ENCODE assay signal across 1 cellular context in genomic region chr1:213015099-213016050, GRCh38.
TF ChIP-seq lines count a peak whose summit lies in the region.

ANGEL2 (minus strand) TSS chr1:213015867; CDS start chr1:213015671, 196 bp downstream.

TF ChIP-seq in HEK293, 187 proteins besides CTCF, POLR2A, EP300 and RAD21 (continued from another document and continues in another):
- TF ChIP-seq ZSCAN4 (tag by site-specific recombination; IDR thresholded peaks at IDR 0.05): no peak
- no peak for TF ChIP-seq ZNF791 (tag by site-specific recombination; IDR thresholded peaks at IDR 0.05)
- no peak; the same call in 1 of the 2 replicates for TF ChIP-seq ZNF391 (tag by site-specific recombination; IDR thresholded peaks at IDR 0.05; ENCODE audit: borderline replicate concordance, low read depth)
- TF ChIP-seq ZNF274 (IDR thresholded peaks at IDR 0.05; ENCODE audit: low read length): no peak
- no peak for TF ChIP-seq ZNF274 (tag by site-specific recombination; IDR thresholded peaks at IDR 0.05; ENCODE audit: borderline replicate concordance)
- no peak for TF ChIP-seq ZNF654 (tag by site-specific recombination; IDR thresholded peaks at IDR 0.05; ENCODE audit: low read depth)
- TF ChIP-seq ZNF544 (tag by site-specific recombination; IDR thresholded peaks at IDR 0.05): no peak
- TF ChIP-seq ZNF843 (tag by site-specific recombination; IDR thresholded peaks at IDR 0.05): no peak
- TF ChIP-seq ZNF169 (tag by site-specific recombination; IDR thresholded peaks at IDR 0.05): no peak
- no peak for TF ChIP-seq MZF1 (tag by site-specific recombination; IDR thresholded peaks at IDR 0.05; ENCODE audit: borderline replicate concordance)
- peak; percentile 80 for TF ChIP-seq PRDM10 (tag by site-specific recombination; IDR thresholded peaks at IDR 0.05)
- TF ChIP-seq ZNF184 (tag by site-specific recombination; IDR thresholded peaks at IDR 0.05): no peak
- TF ChIP-seq IKZF3 (tag by site-specific recombination; IDR thresholded peaks at IDR 0.05): peak; percentile 47; the same call in 1 of the 2 replicates
- TF ChIP-seq ZBTB26 (tag by site-specific recombination; optimal IDR thresholded peaks at IDR 0.05): peak; percentile 66
- TF ChIP-seq ZNF19 (tag by site-specific recombination; IDR thresholded peaks at IDR 0.05; ENCODE audit: low read depth): no peak
- peak; percentile 61; the same call in 1 of the 2 replicates for TF ChIP-seq ZNF398 (tag by site-specific recombination; IDR thresholded peaks at IDR 0.05)
- TF ChIP-seq ZNF610 (tag by site-specific recombination; IDR thresholded peaks at IDR 0.05; ENCODE audit: borderline replicate concordance): 0 out of 2 replicates have a peak, but pooled peaks have one; percentile 16
- TF ChIP-seq PRDM2 (tag by site-specific recombination; IDR thresholded peaks at IDR 0.05; ENCODE audit: borderline replicate concordance): no peak
- no peak for TF ChIP-seq ZNF223 (tag by site-specific recombination; IDR thresholded peaks at IDR 0.05)
- no peak for TF ChIP-seq ZNF155 (tag by site-specific recombination; IDR thresholded peaks at IDR 0.05)
- TF ChIP-seq ZNF133 (tag by site-specific recombination; IDR thresholded peaks at IDR 0.05): no peak
- peak; percentile 42 for TF ChIP-seq KLF9 (tag by site-specific recombination; IDR thresholded peaks at IDR 0.05; ENCODE audit: low read depth)
- TF ChIP-seq ZBTB48 (tag by site-specific recombination; IDR thresholded peaks at IDR 0.05): peak; percentile 98
- TF ChIP-seq HOXA7 (CRISPR knock-in tag; IDR thresholded peaks at IDR 0.05; ENCODE audit: borderline replicate concordance): no peak
- TF ChIP-seq ZNF433 (tag by site-specific recombination; IDR thresholded peaks at IDR 0.05; ENCODE audit: low read depth): no peak
- TF ChIP-seq ZNF335 (tag by site-specific recombination; conservative IDR thresholded peaks at IDR 0.05): peak; percentile 87
- no peak for TF ChIP-seq ZNF548 (tag by site-specific recombination; IDR thresholded peaks at IDR 0.05)
- no peak for TF ChIP-seq ZNF266 (tag by site-specific recombination; IDR thresholded peaks at IDR 0.05; ENCODE audit: low read depth)
- TF ChIP-seq ZNF449 (tag by site-specific recombination; IDR thresholded peaks at IDR 0.05): peak; percentile 31; the same call in 1 of the 2 replicates
- TF ChIP-seq ZNF664 (tag by site-specific recombination; IDR thresholded peaks at IDR 0.05): no peak
- no peak for TF ChIP-seq ZBTB49 (tag by site-specific recombination; IDR thresholded peaks at IDR 0.05; ENCODE audit: low read depth)
- no peak for TF ChIP-seq GFI1B (tag by site-specific recombination; IDR thresholded peaks at IDR 0.05)
- 0 out of 2 replicates have a peak, but pooled peaks have one; percentile 25 for TF ChIP-seq TCF7L2 (IDR thresholded peaks at IDR 0.05; ENCODE audit: borderline replicate concordance, low read depth, low read length)
- no peak for TF ChIP-seq ZNF555 (tag by site-specific recombination; conservative IDR thresholded peaks at IDR 0.05)
- TF ChIP-seq ZFP69B (tag by site-specific recombination; IDR thresholded peaks at IDR 0.05): no peak
- peak; percentile 90 for TF ChIP-seq KLF10 (tag by site-specific recombination; IDR thresholded peaks at IDR 0.05)
- peak; percentile 78; the same call in 1 of the 2 replicates for TF ChIP-seq ZNF362 (tag by site-specific recombination; IDR thresholded peaks at IDR 0.05)
- TF ChIP-seq HIC1 (tag by site-specific recombination; IDR thresholded peaks at IDR 0.05): 0 out of 2 replicates have a peak, but pooled peaks have one; percentile 53
